9 cellular contexts compared by ENCODE assay signal in genomic region chr4:56424697-56425514, GRCh38. TPM values are rescaled to one million over a fixed set of nuclear protein-coding genes. Genes with fewer than 3 reads are reported as not detected.
DNase-seq lines count a peak whose midpoint lies in the region; ATAC-seq, FAIRE-seq and TF ChIP-seq lines count a peak whose summit lies in the region.
"Had no signal": no experiment of that assay in that cellular context is flagged by ENCODE, and none has a peak within 500 bp of the region (broad histone marks: within the 10 kb centered on the region; RNA-seq: fewer than 3 reads in every experiment).

No MANE protein-coding gene starts in this region.

- H3K9ac ChIP-seq in HUES48 (ENCODE audit: low read depth, low read length), result no peak overlapping the region

- ATAC-seq in HG02642 (IDR thresholded peaks at IDR 0.05; ENCODE audit: poor library complexity, unreplicated experiment), result no peak

- DNase-seq in D341Med (ENCODE audit: low spot score) (peak; percentile 33), glutamatergic neuron (no peak), small intestine (peak; percentile 40), GDM1 (lab: John Stamatoyannopoulos, UW) (no peak), NCI-H2029 (lab: John Stamatoyannopoulos, UW) (no peak)
- DNase-seq in activated CD4-positive, alpha-beta T cell treated with anti-CD3 and anti-CD28 coated beads, Interleukin-2, amount 50 U/mL, for 1 hour, result peak; percentile 36

- H3K9me3 ChIP-seq in HUES48 (ENCODE audit: control insufficient read depth, insufficient read depth, low read length) (no peaks in the 10 kb centered on the region), small intestine (ENCODE audit: control insufficient read depth, low read depth) (no peaks in the 10 kb centered on the region)
- H3K9me3 ChIP-seq: SJCRH30 had no signal

- 60 to 71% (median 65%) methylated on average over 5 of the region's 5 CpGs for WGBS in small intestine, 3 donors

- peak overlapping the region; percentile 16; the same call in 1 of the 2 replicates for H3K4me3 ChIP-seq in HUES48 (ENCODE audit: low read depth, low read length)
- no peak overlapping the region for H3K4me3 ChIP-seq in small intestine (ENCODE audit: low read depth in 1 of 2, low read length in 2 of 2)
- H3K4me3 ChIP-seq: SJCRH30 had no signal

- H3K27me3 Mint-ChIP-seq in glutamatergic neuron (ENCODE audit: unreplicated experiment), result no peaks in the 10 kb centered on the region

- no peaks in the 10 kb centered on the region for H3K27me3 ChIP-seq in HUES48 (ENCODE audit: control insufficient read depth, insufficient read depth, low read length)
- no peaks in the 10 kb centered on the region for H3K27me3 ChIP-seq in small intestine (ENCODE audit: control insufficient read depth in 2 of 2, insufficient read depth in 2 of 2, low read length in 2 of 2)
- H3K27me3 ChIP-seq: SJCRH30 had no signal

- H3K27ac ChIP-seq in HUES48 (ENCODE audit: low read depth, low read length) (peak overlapping the region; percentile 64), small intestine (ENCODE audit: low read depth in 1 of 2, low read length in 1 of 2) (no peak overlapping the region)
- H3K27ac ChIP-seq: SJCRH30 had no signal

- peak; percentile 78 for TF ChIP-seq CTCF in glutamatergic neuron (IDR thresholded peaks at IDR 0.05; ENCODE audit: partially characterized antibody, unreplicated experiment)

- no peak overlapping the region for H3K4me3 Mint-ChIP-seq in glutamatergic neuron (ENCODE audit: unreplicated experiment)

- H3K27ac Mint-ChIP-seq in glutamatergic neuron (ENCODE audit: unreplicated experiment), result no peak overlapping the region

- H3K4me1 Mint-ChIP-seq in glutamatergic neuron (ENCODE audit: low read depth, unreplicated experiment), result no peaks in the 10 kb centered on the region

- H3K4me1 ChIP-seq in HUES48 (ENCODE audit: control insufficient read depth, insufficient read depth, low read length) (peaks cover 14% of the 10 kb centered on the region), small intestine (ENCODE audit: control insufficient read depth in 2 of 2, insufficient read depth in 1 of 2, low read depth in 1 of 2, low read length in 1 of 2) (no peaks in the 10 kb centered on the region)
- H3K4me1 ChIP-seq: SJCRH30 had no signal

- peak; percentile 84 for FAIRE-seq in small intestine (lab: Jason Lieb, UNC)

- H3K36me3 ChIP-seq in HUES48 (ENCODE audit: control insufficient read depth, insufficient read depth, low read length) (peaks cover 14% of the 10 kb centered on the region; the same call in 1 of the 2 replicates), small intestine (ENCODE audit: control insufficient read depth in 2 of 2, insufficient read depth in 2 of 2, low read length in 2 of 2) (no peaks in the 10 kb centered on the region)

- no peaks in the 10 kb centered on the region for H3K36me3 Mint-ChIP-seq in glutamatergic neuron (ENCODE audit: unreplicated experiment)

- peaks cover 1% of the 10 kb centered on the region for H3K9me3 Mint-ChIP-seq in glutamatergic neuron (ENCODE audit: unreplicated experiment)

RNA-seq across cellular contexts. Expression of gene PPAT, which starts 10.5 kb away (rescaled TPM):
- 15.9 TPM for total RNA-seq in glutamatergic neuron (ENCODE audit: unreplicated experiment)
- 1 to 10 TPM in 2 of 3 donors, under 1 TPM in 1; 0.67 to 6.0 (median 1.6) TPM for polyA plus RNA-seq in small intestine

RNA-seq across cellular contexts. Expression of gene PAICS, which starts 11.2 kb away (rescaled TPM):
- total RNA-seq in glutamatergic neuron (ENCODE audit: unreplicated experiment), result 53.4 TPM
- polyA plus RNA-seq in small intestine, result 10 to 100 TPM; 11.0 to 81.7 (median 14.1) TPM

RNA-seq across cellular contexts. Expression of gene AASDH, which starts 37.6 kb away (rescaled TPM):
- total RNA-seq in glutamatergic neuron (ENCODE audit: unreplicated experiment), result 12.1 TPM
- 1 to 10 TPM; 1.9 to 4.2 (median 4.0) TPM for polyA plus RNA-seq in small intestine

RNA-seq across cellular contexts. Expression of gene SRP72, which starts 42.5 kb away (rescaled TPM):
- total RNA-seq in glutamatergic neuron (ENCODE audit: unreplicated experiment), result 102 TPM
- polyA plus RNA-seq in small intestine, result 10 to 100 TPM; 18.8 to 39.7 (median 30.5) TPM

Comparison
In these comparisons a context has a peak if more than half of its experiments do, and no peak if none do; other contexts are left out.
1. DNase-seq: peak in D341Med (single experiment), activated CD4-positive, alpha-beta T cell treated with anti-CD3 and anti-CD28 coated beads, Interleukin-2, amount 50 U/mL, for 1 hour (single experiment) and small intestine (single experiment); none in glutamatergic neuron (single experiment), GDM1 (single experiment) and NCI-H2029 (single experiment).